In the genomic region with DNA sequence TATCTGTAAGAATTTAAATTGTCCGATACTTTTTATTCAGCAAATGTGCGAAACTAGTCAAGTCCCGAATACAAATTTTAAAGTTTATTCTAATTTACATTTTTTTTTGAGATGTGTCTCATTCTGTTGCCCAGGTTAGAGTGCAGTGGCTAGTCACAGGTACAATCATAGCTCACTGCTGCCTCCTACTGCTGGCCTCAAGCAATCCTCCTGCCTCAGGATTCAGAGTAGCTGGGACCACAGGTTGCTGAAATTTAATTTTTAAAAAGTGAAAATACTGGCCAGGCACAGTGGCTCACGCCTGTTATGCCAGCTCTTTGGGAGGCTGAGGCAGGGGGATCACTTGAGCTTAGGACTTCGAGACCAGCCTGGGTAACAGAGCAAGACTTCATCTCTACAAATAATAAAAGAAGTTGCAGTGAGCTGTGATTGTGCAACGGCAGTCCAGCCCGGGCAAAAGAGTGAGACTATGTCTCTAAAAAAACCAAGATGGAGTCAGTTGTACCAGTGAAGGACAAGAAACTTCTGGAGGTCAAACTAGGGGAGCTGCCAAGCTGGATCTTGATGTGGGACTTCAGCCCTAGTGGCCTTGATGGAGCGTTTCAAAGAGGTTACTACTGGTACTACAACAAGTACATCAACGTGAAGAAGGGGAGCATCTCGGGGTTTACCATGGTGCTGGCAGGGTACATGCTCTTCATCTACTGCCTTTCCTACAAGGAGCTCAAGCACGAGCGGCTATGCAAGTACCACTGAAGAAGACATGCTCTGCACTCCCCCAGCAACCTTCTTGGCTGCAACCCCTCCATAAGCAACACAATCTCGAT, we compare ENCODE assay signal across 8 cellular contexts. TPM values are rescaled to one million over a fixed set of nuclear protein-coding genes. Genes with fewer than 3 reads are reported as not detected.
DNase-seq lines count a peak whose midpoint lies in the region; ATAC-seq, FAIRE-seq and TF ChIP-seq lines count a peak whose summit lies in the region.

No MANE protein-coding gene starts in this region.

- H3K4me3 ChIP-seq in PC-3 (ENCODE audit: low read length) = no peak overlapping the region
- H3K4me3 ChIP-seq in kidney epithelial cell (ENCODE audit: low read depth, low read length) = no peak overlapping the region
- no peak overlapping the region for H3K4me3 ChIP-seq in tibial artery

- H3K9ac ChIP-seq in PC-3 (ENCODE audit: low read length) = no peak overlapping the region

- POLR2A ChIA-PET in PC-3 (lab: Charles Lee; ENCODE audit: unreplicated experiment) = no interaction called here

- H3K4me2 ChIP-seq in PC-3 (ENCODE audit: low read length) = no peak overlapping the region

- DNase-seq in GM12891 (ENCODE audit: insufficient read length, low spot score) (no peak), PC-3 (peak; percentile 67), kidney epithelial cell (ENCODE audit: low read depth) (no peak), tibial artery (no peak), GM03348 (ENCODE audit: low spot score) (no peak), hippocampal formation (lab: John Stamatoyannopoulos, UW) (no peak), DMS153 (lab: John Stamatoyannopoulos, UW) (no peak)
- DNase-seq in activated naive CD4-positive, alpha-beta T cell treated with anti-CD3 and anti-CD28 coated beads, Interleukin-2, amount 50 U/mL, for 16 hours = peak; percentile 40

- CTCF ChIA-PET in PC-3 (lab: Charles Lee) = interaction anchor here (0.5 to 1.6 kb wide), 4 partner anchors 39 to 72 kb away, joined by 4 to 52 read pairs (median 6); no protein-coding TSS in a partner anchor

- no peaks in the 10 kb centered on the region for H3K9me2 ChIP-seq in PC-3 (replicated peaks; ENCODE audit: low read length)

- no peak overlapping the region for H3K27ac ChIP-seq in PC-3 (ENCODE audit: low read length)
- no peak overlapping the region for H3K27ac ChIP-seq in tibial artery

- peak; percentile 76 for ATAC-seq in PC-3

- H3K27me3 ChIP-seq in PC-3 (ENCODE audit: low read length) = no peaks in the 10 kb centered on the region
- H3K27me3 ChIP-seq in kidney epithelial cell (ENCODE audit: control insufficient read depth, insufficient read depth, low read length) = no peaks in the 10 kb centered on the region
- no peaks in the 10 kb centered on the region for H3K27me3 ChIP-seq in tibial artery

- intact Hi-C loops in PC-3 (cut with micrococcal nuclease) (loop anchor here (1.0 to 5.0 kb wide), 3 partner anchors 71 to 184 kb away; no protein-coding TSS in a partner anchor), tibial artery (cut with DNase I; ENCODE audit: low total_unique reads) (no loop called here)

- H3K79me2 ChIP-seq in PC-3 (ENCODE audit: low read length) = peaks cover 33% of the 10 kb centered on the region

- H3K36me3 ChIP-seq in PC-3 (ENCODE audit: low read depth, low read length) (peaks cover 38% of the 10 kb centered on the region), kidney epithelial cell (ENCODE audit: control insufficient read depth, insufficient read depth, low read length) (no peaks in the 10 kb centered on the region), tibial artery (peaks cover 14 to 62% (median 19%) of the 10 kb centered on the region in 3 donors)

- TF ChIP-seq CTCF in PC-3 (conservative IDR thresholded peaks at IDR 0.05; ENCODE audit: low read depth, low read length) (peak; percentile 85), kidney epithelial cell (IDR thresholded peaks at IDR 0.05; ENCODE audit: insufficient read depth, low read length, poor library complexity, severe bottlenecking) (peak; percentile 57), tibial artery (IDR thresholded peaks at IDR 0.05) (peak; percentile 34)

- no peak overlapping the region for H2AFZ ChIP-seq in PC-3 (ENCODE audit: low read length)

- H3K4me1 ChIP-seq in PC-3 (ENCODE audit: insufficient read depth, low read length) (peaks cover 18% of the 10 kb centered on the region), tibial artery (peaks cover 6 to 23% (median 18%) of the 10 kb centered on the region in 4 donors)

- H3K9me3 ChIP-seq in PC-3 (ENCODE audit: low read length) (no peaks in the 10 kb centered on the region), tibial artery (no peaks in the 10 kb centered on the region)

- peak; percentile 5 for FAIRE-seq in GM12891 (lab: Jason Lieb, UNC)

- no peak for TF ChIP-seq POLR2A in GM12891 (IDR thresholded peaks at IDR 0.05; ENCODE audit: low read depth, low read length)

- BruUV-seq in PC-3 (replicated peaks; lab: Mats Ljungman, UMichigan) = no TSS peak

- H3F3A ChIP-seq in PC-3 (ENCODE audit: low read length, unreplicated experiment) = peaks cover 3% of the 10 kb centered on the region

- peaks cover 6% of the 10 kb centered on the region; the same call in 1 of the 2 replicates for H4K20me1 ChIP-seq in PC-3 (ENCODE audit: low read length)

TF ChIP-seq in GM12891, 5 proteins besides CTCF, POLR2A, EP300 and RAD21:
- TF ChIP-seq POLR2AphosphoS5 (IDR thresholded peaks at IDR 0.05; ENCODE audit: low read depth, low read length) = no peak
- TF ChIP-seq POU2F2 (IDR thresholded peaks at IDR 0.05; ENCODE audit: low read depth, low read length) = no peak
- no peak for TF ChIP-seq TAF1 (IDR thresholded peaks at IDR 0.05; ENCODE audit: low read depth, low read length)
- no peak for TF ChIP-seq SPI1 (IDR thresholded peaks at IDR 0.05; ENCODE audit: low read depth, low read length)
- no peak for TF ChIP-seq PAX5 (IDR thresholded peaks at IDR 0.05; ENCODE audit: insufficient read depth, low read length, severe bottlenecking)

RNA-seq across cellular contexts. Expression of a gene that starts 5.6 kb away (rescaled TPM):
- 10.8 TPM for polyA plus RNA-seq in GM12891 (2012; ENCODE audit: low read depth, missing spikeins)
- total RNA-seq in PC-3 (2014; rRNA removed) (20.3 and 37.7 TPM in 2 replicates), kidney epithelial cell (6.9 and 7.6 TPM in 2 replicates)

RNA-seq across cellular contexts. Expression of a gene that starts 14.8 kb away (rescaled TPM):
- 455 TPM for polyA plus RNA-seq in GM12891 (2012; ENCODE audit: low read depth, missing spikeins)
- total RNA-seq in PC-3 (2014; rRNA removed) (450 and 493 TPM in 2 replicates), kidney epithelial cell (614 and 1,044 TPM in 2 replicates)

RNA-seq across cellular contexts. Expression of a gene that starts 15.5 kb away (rescaled TPM):
- polyA plus RNA-seq in GM12891 (2012; ENCODE audit: low read depth, missing spikeins) = 24.2 TPM
- 32.4 and 59.1 TPM in 2 replicates for total RNA-seq in PC-3 (2014; rRNA removed)
- 38.6 and 39.8 TPM in 2 replicates for total RNA-seq in kidney epithelial cell

RNA-seq across cellular contexts. Expression of a gene that starts 42.3 kb away (rescaled TPM):
- polyA plus RNA-seq in GM12891 (2012; ENCODE audit: low read depth, missing spikeins) = 2.0 TPM
- total RNA-seq in PC-3 (2014; rRNA removed) (10.1 and 13.3 TPM in 2 replicates), kidney epithelial cell (not detected in 2 replicates)

Comparison
In these comparisons a context has a peak if more than half of its experiments do, and no peak if none do; other contexts are left out.
1. DNase-seq: peak in PC-3 (single experiment) and activated naive CD4-positive, alpha-beta T cell treated with anti-CD3 and anti-CD28 coated beads, Interleukin-2, amount 50 U/mL, for 16 hours (single experiment); none in GM12891 (single experiment), kidney epithelial cell (single experiment), tibial artery (0 of 2), GM03348 (single experiment), hippocampal formation (0 of 2) and DMS153 (single experiment).
2. CTCF ChIP-seq: peak in every context shown above with its lines; median percentile 85 in PC-3; 57 in kidney epithelial cell; 34 in tibial artery.